Comparison of ENCODE assay signal across 18 cellular contexts in genomic region chr10:96488161-96488935, GRCh38. TPM values are rescaled to one million over a fixed set of nuclear protein-coding genes. Genes with fewer than 3 reads are reported as not detected.
"Had no signal": no experiment of that assay in that cellular context is flagged by ENCODE, and none has a peak within 500 bp of the region (broad histone marks: within the 10 kb centered on the region; RNA-seq: fewer than 3 reads in every experiment).

No MANE protein-coding gene starts in this region.

- H3K4me3 ChIP-seq: cardiac muscle cell, colonic mucosa, left ventricle myocardium inferior had no signal

- H3K4me1 ChIP-seq: colonic mucosa, left ventricle myocardium inferior had no signal

- H3K4me1 Mint-ChIP-seq: activated CD4-positive, alpha-beta T cell treated with anti-CD3 and anti-CD28 coated beads, Interleukin-2, amount 10 ng/mL, durations not matched to agents 24 days and 14 days had no signal

- H3K9me3 Mint-ChIP-seq: activated CD4-positive, alpha-beta T cell treated with anti-CD3 and anti-CD28 coated beads, Interleukin-2, amount 10 ng/mL, durations not matched to agents 24 days and 14 days; activated T-helper 1 cell treated with anti-CD3 and anti-CD28 coated beads, Interleukin-12 subunit alpha, Interleukin-12 subunit beta, Interleukin-2, Interleukin-4 antibody, amounts not matched to agents 30 ng/mL and 10 ng/mL and 1 ng/mL, durations not matched to agents 14 hours and 24 hours and 36 hours; naive thymus-derived CD8-positive, alpha-beta T cell; stimulated activated naive CD8-positive, alpha-beta T cell treated with anti-CD3 and anti-CD28 coated beads, Interleukin-15, Interleukin-2, amounts not matched to agents 100 ng/mL and 50 ng/mL, for 24 hours; T-helper 2 cell treated with Interferon-gamma antibody and Interleukin-4, amounts not matched to agents 5 μg/mL and 100 μg/mL, for 36 hours had no signal

- H3K4me3 Mint-ChIP-seq: activated CD4-positive, alpha-beta T cell treated with anti-CD3 and anti-CD28 coated beads, Interleukin-2, amount 10 ng/mL, durations not matched to agents 24 days and 14 days; activated T-helper 1 cell treated with anti-CD3 and anti-CD28 coated beads, Interleukin-12 subunit alpha, Interleukin-12 subunit beta, Interleukin-2, Interleukin-4 antibody, amounts not matched to agents 30 ng/mL and 10 ng/mL and 1 ng/mL, durations not matched to agents 14 hours and 24 hours and 36 hours; naive thymus-derived CD8-positive, alpha-beta T cell; stimulated activated naive CD8-positive, alpha-beta T cell treated with anti-CD3 and anti-CD28 coated beads, Interleukin-15, Interleukin-2, amounts not matched to agents 100 ng/mL and 50 ng/mL, for 24 hours; T-helper 2 cell treated with Interferon-gamma antibody and Interleukin-4, amounts not matched to agents 5 μg/mL and 100 μg/mL, for 36 hours had no signal

- DNase-seq: activated CD4-positive, alpha-beta T cell treated with anti-CD3 and anti-CD28 coated beads, Interleukin-2, amount 10 ng/mL, durations not matched to agents 24 days and 14 days; activated CD4-positive, CD25-positive, alpha-beta regulatory T cell; activated CD8-positive, alpha-beta memory T cell treated with anti-CD3 and anti-CD28 coated beads, Interleukin-2, amount 50 U/mL, for 48 hours; activated naive CD4-positive, alpha-beta T cell treated with Interleukin-2 at 50 U/mL for 16 hours; anterior cingulate cortex; colonic mucosa; hippocampal formation; kidney; left ventricle myocardium inferior; naive thymus-derived CD8-positive, alpha-beta T cell; nucleus accumbens; stimulated activated CD4-positive, alpha-beta T cell treated with anti-CD3 and anti-CD28 coated beads, Interleukin-15, amount 100 ng/mL, for 24 hours; stimulated activated CD4-positive, alpha-beta T cell treated with anti-CD3 and anti-CD28 coated beads, Interleukin-4, amount 100 ng/mL, for 24 hours had no signal

- H3K36me3 ChIP-seq: cardiac muscle cell, colonic mucosa, left ventricle myocardium inferior had no signal

- H3K9me3 ChIP-seq: colonic mucosa, left ventricle myocardium inferior had no signal

- ATAC-seq: naive thymus-derived CD8-positive, alpha-beta T cell had no signal

- H3K36me3 Mint-ChIP-seq: naive thymus-derived CD8-positive, alpha-beta T cell had no signal

- H3K27me3 ChIP-seq: cardiac muscle cell, colonic mucosa had no signal

- H3K27ac ChIP-seq: cardiac muscle cell, colonic mucosa, left ventricle myocardium inferior had no signal

- FAIRE-seq: endometrium, kidney had no signal

- H3K27ac Mint-ChIP-seq: activated CD4-positive, alpha-beta T cell treated with anti-CD3 and anti-CD28 coated beads, Interleukin-2, amount 10 ng/mL, durations not matched to agents 24 days and 14 days; activated T-helper 1 cell treated with anti-CD3 and anti-CD28 coated beads, Interleukin-12 subunit alpha, Interleukin-12 subunit beta, Interleukin-2, Interleukin-4 antibody, amounts not matched to agents 30 ng/mL and 10 ng/mL and 1 ng/mL, durations not matched to agents 14 hours and 24 hours and 36 hours; naive thymus-derived CD8-positive, alpha-beta T cell; stimulated activated naive CD8-positive, alpha-beta T cell treated with anti-CD3 and anti-CD28 coated beads, Interleukin-15, Interleukin-2, amounts not matched to agents 100 ng/mL and 50 ng/mL, for 24 hours; T-helper 2 cell treated with Interferon-gamma antibody and Interleukin-4, amounts not matched to agents 5 μg/mL and 100 μg/mL, for 36 hours had no signal

RNA-seq across cellular contexts. Expression of gene TLL2, which starts 25.4 kb away (rescaled TPM):
- total RNA-seq: activated CD4-positive, alpha-beta T cell treated with anti-CD3 and anti-CD28 coated beads, Interleukin-2, amount 10 ng/mL, durations not matched to agents 24 days and 14 days; activated T-helper 1 cell treated with anti-CD3 and anti-CD28 coated beads, Interleukin-12 subunit alpha, Interleukin-12 subunit beta, Interleukin-2, Interleukin-4 antibody, amounts not matched to agents 30 ng/mL and 10 ng/mL and 1 ng/mL, durations not matched to agents 14 hours and 24 hours and 36 hours had no signal
- polyA plus RNA-seq: naive thymus-derived CD8-positive, alpha-beta T cell had no signal
